ENCODE assay signal across 1 cellular context in genomic region chr5:178859625-178860521, GRCh38.
TF ChIP-seq lines count a peak whose summit lies in the region.

Gene ZNF354B (plus strand): TSS chr5:178859953. CDS start chr5:178861048, 1,095 bp downstream.

TF ChIP-seq in K562, 482 proteins besides CTCF, POLR2A, EP300 and RAD21 (continued from another document and continues in another):
- TF ChIP-seq CHAMP1 (IDR thresholded peaks at IDR 0.05): no peak
- TF ChIP-seq PHB2 (IDR thresholded peaks at IDR 0.05; ENCODE audit: low read depth): no peak
- no peak for TF ChIP-seq TSC22D4 (tag; IDR thresholded peaks at IDR 0.05)
- peak; percentile 8; the same call in 1 of the 2 replicates for TF ChIP-seq ZBTB7A (IDR thresholded peaks at IDR 0.05; ENCODE audit: borderline replicate concordance, control insufficient read depth, low read depth, low read length)
- peak; percentile 93 for TF ChIP-seq POLR2G (IDR thresholded peaks at IDR 0.05; ENCODE audit: low read depth, low read length)
- no peak for TF ChIP-seq MTA1 (IDR thresholded peaks at IDR 0.05; ENCODE audit: borderline replicate concordance)
- TF ChIP-seq DLX4 (CRISPR knock-in tag; IDR thresholded peaks at IDR 0.05): no peak
- TF ChIP-seq SRSF7 (optimal IDR thresholded peaks at IDR 0.05; ENCODE audit: low read depth, low read length): no peak
- no peak for TF ChIP-seq NKRF (IDR thresholded peaks at IDR 0.05; ENCODE audit: borderline replicate concordance)
- TF ChIP-seq SNAPC5 (CRISPR knock-in tag; IDR thresholded peaks at IDR 0.05): no peak
- TF ChIP-seq ARID3B (CRISPR knock-in tag; IDR thresholded peaks at IDR 0.05; ENCODE audit: borderline replicate concordance): no peak
- no peak for TF ChIP-seq GABPB2 (CRISPR knock-in tag; conservative IDR thresholded peaks at IDR 0.05)
- TF ChIP-seq E2F5 (CRISPR knock-in tag; IDR thresholded peaks at IDR 0.05): no peak
- TF ChIP-seq STAG1 (CRISPR knock-in tag; IDR thresholded peaks at IDR 0.05; ENCODE audit: borderline replicate concordance): no peak
- TF ChIP-seq WHSC1 (IDR thresholded peaks at IDR 0.05; ENCODE audit: low read length): no peak
- no peak for TF ChIP-seq PATZ1 (CRISPR knock-in tag; IDR thresholded peaks at IDR 0.05; ENCODE audit: borderline replicate concordance)
- TF ChIP-seq ZNF41 (CRISPR knock-in tag; conservative IDR thresholded peaks at IDR 0.05): no peak
- TF ChIP-seq FOXO4 (CRISPR knock-in tag; IDR thresholded peaks at IDR 0.05): no peak
- TF ChIP-seq KAT7 (CRISPR knock-in tag; IDR thresholded peaks at IDR 0.05; ENCODE audit: borderline replicate concordance): no peak
- no peak for TF ChIP-seq ATF1 (CRISPR knock-in tag; IDR thresholded peaks at IDR 0.05)
- peak; percentile 69 for TF ChIP-seq ATF1 (tag; IDR thresholded peaks at IDR 0.05)
- TF ChIP-seq EGR1 (conservative IDR thresholded peaks at IDR 0.05): peak; percentile 88
- TF ChIP-seq BRCA1 (IDR thresholded peaks at IDR 0.05): no peak
- TF ChIP-seq BRCA1 (CRISPR knock-in tag; IDR thresholded peaks at IDR 0.05): no peak
- TF ChIP-seq FUS (optimal IDR thresholded peaks at IDR 0.05; ENCODE audit: low read depth, low read length): no peak
- TF ChIP-seq U2AF1 (optimal IDR thresholded peaks at IDR 0.05; ENCODE audit: low read depth, low read length): no peak
- TF ChIP-seq CREB3L1 (IDR thresholded peaks at IDR 0.05; ENCODE audit: borderline replicate concordance, low read depth): peak; percentile 86
- TF ChIP-seq HNRNPH1 (optimal IDR thresholded peaks at IDR 0.05; ENCODE audit: low read depth, low read length): no peak
- no peak for TF ChIP-seq ZC3H8 (IDR thresholded peaks at IDR 0.05)
- no peak for TF ChIP-seq ELK3 (CRISPR knock-in tag; IDR thresholded peaks at IDR 0.05)
- no peak for TF ChIP-seq FOXA1 (IDR thresholded peaks at IDR 0.05; ENCODE audit: borderline replicate concordance)
- TF ChIP-seq ZNF444 (CRISPR knock-in tag; IDR thresholded peaks at IDR 0.05): no peak
- no peak for TF ChIP-seq SMARCB1 (IDR thresholded peaks at IDR 0.05; ENCODE audit: insufficient read length, low read depth)
- TF ChIP-seq TCF7 (IDR thresholded peaks at IDR 0.05; ENCODE audit: borderline replicate concordance): no peak
- no peak for TF ChIP-seq E2F8 (IDR thresholded peaks at IDR 0.05; ENCODE audit: low read depth, partially characterized antibody)
- no peak for TF ChIP-seq CSDE1 (IDR thresholded peaks at IDR 0.05)
- peak; percentile 94 for TF ChIP-seq ZNF143 (CRISPR knock-in tag; IDR thresholded peaks at IDR 0.05)
